In the genomic region with DNA sequence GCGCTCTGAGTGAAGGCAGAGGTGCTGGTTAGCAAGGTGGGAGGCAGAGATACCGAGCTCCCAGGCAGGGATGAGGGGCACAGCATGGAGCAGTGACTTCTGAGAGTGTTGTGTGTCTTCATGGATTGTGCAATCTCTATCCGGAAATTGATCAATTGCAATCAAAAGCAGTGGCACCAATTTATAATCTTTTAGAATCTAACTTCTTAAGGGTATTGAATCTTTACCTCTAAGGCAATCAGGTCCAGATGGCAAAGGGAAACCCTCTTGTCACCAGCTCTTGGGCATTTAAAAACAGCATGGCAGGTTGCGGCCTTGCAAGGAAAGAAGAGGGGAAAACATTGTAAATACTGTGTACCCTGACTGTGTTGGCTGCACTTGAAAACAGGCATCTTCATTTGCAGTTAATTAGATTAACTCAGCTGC, we compare ENCODE assay signal across 13 cellular contexts. TPM values are rescaled to one million over a fixed set of nuclear protein-coding genes. Genes with fewer than 3 reads are reported as not detected.
DNase-seq lines count a peak whose midpoint lies in the region; ATAC-seq and TF ChIP-seq lines count a peak whose summit lies in the region.
"Had no signal": no experiment of that assay in that cellular context is flagged by ENCODE, and none has a peak within 500 bp of the region (broad histone marks: within the 10 kb centered on the region; RNA-seq: fewer than 3 reads in every experiment).

No MANE protein-coding gene starts in this region.

- no peaks in the 10 kb centered on the region for H4K20me1 ChIP-seq in mammary epithelial cell (ENCODE audit: insufficient read depth, low read length)

- H3K9me3 Mint-ChIP-seq in MCF 10A (ENCODE audit: unreplicated experiment) = no peaks in the 10 kb centered on the region
- H3K9me3 Mint-ChIP-seq: activated CD4-positive, alpha-beta memory T cell treated with anti-CD3 and anti-CD28 coated beads for 36 hours; activated naive CD4-positive, alpha-beta T cell treated with anti-CD3 and anti-CD28 coated beads, Interleukin-2, amount 50 U/mL, for 24 hours; dendritic cell treated with granulocyte-macrophage colony-stimulating factor and Interleukin-4, amounts not matched to agents 40 ng/mL and 50 ng/mL, for 4 days; T-helper 2 cell treated with Interferon-gamma antibody and Interleukin-4, amounts not matched to agents 5 μg/mL and 100 μg/mL, for 36 hours had no signal

- no peak for ATAC-seq in left colon

- H3K9me3 ChIP-seq in mammary epithelial cell (replicated peaks; ENCODE audit: insufficient read depth, low read length) (no peaks in the 10 kb centered on the region), breast epithelium (no peaks in the 10 kb centered on the region), muscle layer of duodenum (ENCODE audit: control insufficient read depth in 1 of 2, low read length in 2 of 2) (no peaks in the 10 kb centered on the region), transverse colon (no peaks in the 10 kb centered on the region)

- H3K27ac ChIP-seq in mammary epithelial cell (ENCODE audit: insufficient read depth, low read depth, low read length) (no peak overlapping the region), breast epithelium (peak overlapping the region; percentile 69 to 81), muscle layer of duodenum (ENCODE audit: low read length) (peak overlapping the region; percentile 10), transverse colon (peak overlapping the region; percentile 27 to 70 (median 50))
- H3K27ac ChIP-seq: KMS-11 had no signal

- CTCF ChIA-PET in MCF 10A (lab: Yijun Ruan, JAX) = interaction anchor here (1.0 kb wide), 1 partner anchor 9 kb away, joined by 4 read pairs; no protein-coding TSS in a partner anchor
- CTCF ChIA-PET in mammary epithelial cell (lab: Charles Lee; ENCODE audit: low non-redundant PET) = no interaction called here

- intact Hi-C loops in MCF 10A (cut with micrococcal nuclease) = loop anchor here (1.0 to 5.0 kb wide), 2 partner anchors 56 to 91 kb away; a partner anchor contains a TSS
- intact Hi-C loops in mammary epithelial cell (cut with micrococcal nuclease) = no loop called here
- intact Hi-C loops in breast epithelium (cut with DNase I; ENCODE audit: low total_unique reads) = no loop called here
- intact Hi-C loops in transverse colon (cut with DNase I; ENCODE audit: low total_unique reads) = no loop called here
- intact Hi-C loops in left colon (cut with DNase I, micrococcal nuclease) = no loop called here

- TF ChIP-seq POLR2A in breast epithelium (IDR thresholded peaks at IDR 0.05) (no peak), transverse colon (IDR thresholded peaks at IDR 0.05) (no peak)

- H3K27me3 ChIP-seq in mammary epithelial cell (ENCODE audit: insufficient read depth, low read length) (no peaks in the 10 kb centered on the region), breast epithelium (no peaks in the 10 kb centered on the region), muscle layer of duodenum (ENCODE audit: low read depth, low read length) (no peaks in the 10 kb centered on the region), transverse colon (no peaks in the 10 kb centered on the region)

- no peak overlapping the region for H3K4me2 ChIP-seq in mammary epithelial cell (ENCODE audit: insufficient read depth, low read depth, low read length)
- H3K4me2 ChIP-seq: KMS-11 had no signal

- H3K9ac ChIP-seq in mammary epithelial cell (ENCODE audit: insufficient read depth, low read length) = no peak overlapping the region
- H3K9ac ChIP-seq: KMS-11 had no signal

- H3K4me1 ChIP-seq in mammary epithelial cell (ENCODE audit: insufficient read depth, low read length) = no peaks in the 10 kb centered on the region
- no peaks in the 10 kb centered on the region for H3K4me1 ChIP-seq in breast epithelium
- peaks cover 7% of the 10 kb centered on the region in 2 donors for H3K4me1 ChIP-seq in muscle layer of duodenum (ENCODE audit: control insufficient read depth in 1 of 2, insufficient read depth in 2 of 2, low read length in 2 of 2)
- peaks cover 0 to 8% (median 0%) of the 10 kb centered on the region in 4 donors for H3K4me1 ChIP-seq in transverse colon

- no peaks in the 10 kb centered on the region for H3K27me3 Mint-ChIP-seq in MCF 10A (ENCODE audit: insufficient read depth, unreplicated experiment)

- no peaks in the 10 kb centered on the region for H3K36me3 Mint-ChIP-seq in MCF 10A (ENCODE audit: insufficient read depth, unreplicated experiment)
- H3K36me3 Mint-ChIP-seq: activated CD4-positive, alpha-beta memory T cell treated with anti-CD3 and anti-CD28 coated beads for 36 hours; activated naive CD4-positive, alpha-beta T cell treated with anti-CD3 and anti-CD28 coated beads, Interleukin-2, amount 50 U/mL, for 24 hours had no signal

- H2AFZ ChIP-seq in mammary epithelial cell (ENCODE audit: low read depth, low read length) = no peak overlapping the region

- in situ Hi-C loops in mammary epithelial cell (cut with MboI; ENCODE audit: low sequenced_read_pairs in 2 of 2) (no loop called here), transverse colon (cut with MboI; ENCODE audit: low pct_ligation_motif_present in 1 of 4, low pct_unique_long_range_greater_than_20kb in 1 of 4, low sequenced_read_pairs in 3 of 4) (no loop called here)

- no peaks in the 10 kb centered on the region for H3K36me3 ChIP-seq in mammary epithelial cell (ENCODE audit: insufficient read depth, low read length)
- H3K36me3 ChIP-seq in breast epithelium = no peaks in the 10 kb centered on the region
- H3K36me3 ChIP-seq in muscle layer of duodenum (ENCODE audit: control insufficient read depth in 1 of 2, insufficient read depth in 2 of 2, low read length in 2 of 2) = no peaks in the 10 kb centered on the region
- H3K36me3 ChIP-seq in transverse colon = no peaks in the 10 kb centered on the region

- peak overlapping the region; percentile 38 for H3K4me3 Mint-ChIP-seq in MCF 10A (ENCODE audit: unreplicated experiment)
- H3K4me3 Mint-ChIP-seq: activated CD4-positive, alpha-beta memory T cell treated with anti-CD3 and anti-CD28 coated beads for 36 hours; activated naive CD4-positive, alpha-beta T cell treated with anti-CD3 and anti-CD28 coated beads, Interleukin-2, amount 50 U/mL, for 24 hours; dendritic cell treated with granulocyte-macrophage colony-stimulating factor and Interleukin-4, amounts not matched to agents 40 ng/mL and 50 ng/mL, for 4 days; T-helper 2 cell treated with Interferon-gamma antibody and Interleukin-4, amounts not matched to agents 5 μg/mL and 100 μg/mL, for 36 hours had no signal

- POLR2A ChIA-PET in MCF 10A (lab: Yijun Ruan, JAX) = interaction anchor here (0.6 to 1.5 kb wide), 5 partner anchors 9 to 293 kb away, joined by 3 to 5 read pairs (median 4); no protein-coding TSS in a partner anchor

- H3K27ac Mint-ChIP-seq in MCF 10A (ENCODE audit: low read depth, unreplicated experiment) = peak overlapping the region; percentile 87
- H3K27ac Mint-ChIP-seq: activated CD4-positive, alpha-beta memory T cell treated with anti-CD3 and anti-CD28 coated beads for 36 hours; activated naive CD4-positive, alpha-beta T cell treated with anti-CD3 and anti-CD28 coated beads, Interleukin-2, amount 50 U/mL, for 24 hours; dendritic cell treated with granulocyte-macrophage colony-stimulating factor and Interleukin-4, amounts not matched to agents 40 ng/mL and 50 ng/mL, for 4 days; T-helper 2 cell treated with Interferon-gamma antibody and Interleukin-4, amounts not matched to agents 5 μg/mL and 100 μg/mL, for 36 hours had no signal

- peaks cover 20% of the 10 kb centered on the region for H3K4me1 Mint-ChIP-seq in MCF 10A (ENCODE audit: insufficient read depth, unreplicated experiment)
- H3K4me1 Mint-ChIP-seq: activated naive CD4-positive, alpha-beta T cell treated with anti-CD3 and anti-CD28 coated beads, Interleukin-2, amount 50 U/mL, for 24 hours had no signal

- DNase-seq in MCF 10A (ENCODE audit: unreplicated experiment) (no peak), mammary epithelial cell (no peak), breast epithelium (ENCODE audit: low spot score in 2 of 2) (no peak), transverse colon (no peak), left colon (no peak), GF-D8 (lab: John Stamatoyannopoulos, UW) (no peak)
- no peak for DNase-seq in stimulated activated naive CD4-positive, alpha-beta T cell (lab: John Stamatoyannopoulos, UW)
- DNase-seq: activated CD4-positive, alpha-beta memory T cell treated with anti-CD3 and anti-CD28 coated beads for 36 hours had no signal

- no TSS peak for BruUV-seq in MCF 10A (replicated peaks; lab: Mats Ljungman, UMichigan)
- no TSS peak for BruUV-seq in mammary epithelial cell (replicated peaks; lab: Mats Ljungman, UMichigan)

- TF ChIP-seq CTCF in MCF 10A (IDR thresholded peaks at IDR 0.05; ENCODE audit: unreplicated experiment) (no peak), mammary epithelial cell (conservative IDR thresholded peaks at IDR 0.05 in 1 of 2, IDR thresholded peaks at IDR 0.05 in 1 of 2; ENCODE audit: extremely low read depth in 1 of 2, insufficient read depth in 1 of 2, low read depth in 1 of 2, low read length in 2 of 2) (no peak), breast epithelium (IDR thresholded peaks at IDR 0.05) (no peak), transverse colon (IDR thresholded peaks at IDR 0.05) (no peak)

- H3K4me3 ChIP-seq in mammary epithelial cell (replicated peaks in 1 of 3; ENCODE audit: insufficient read depth in 1 of 3, low read depth in 2 of 3, low read length in 3 of 3) = no peak overlapping the region
- peak overlapping the region in 1 of 3 donors; percentile 35 for H3K4me3 ChIP-seq in breast epithelium
- H3K4me3 ChIP-seq in muscle layer of duodenum (ENCODE audit: low read depth in 1 of 2, low read length in 2 of 2) = no peak overlapping the region
- no peak overlapping the region for H3K4me3 ChIP-seq in transverse colon

- dilution Hi-C loops in mammary epithelial cell (cut with HindIII; ENCODE audit: low sequenced_read_pairs) = no loop called here

- H3K79me2 ChIP-seq in mammary epithelial cell (ENCODE audit: insufficient read depth, low read length) = no peaks in the 10 kb centered on the region

- WGBS in mammary epithelial cell (ENCODE audit: low coverage, missing lambda C conversion rate) = 79% methylated on average over 4 of the region's 4 CpGs
- WGBS in transverse colon (ENCODE audit: low coverage in 1 of 2), 2 donors = 79 to 91% methylated on average over 1 to 4 of the region's 4 CpGs

- TF ChIP-seq EP300 in transverse colon (IDR thresholded peaks at IDR 0.05; ENCODE audit: low read depth) = no peak

RNA-seq across cellular contexts. Expression of a gene that starts 58.0 kb away (rescaled TPM):
- total RNA-seq in MCF 10A (2022) (30.0 and 33.3 TPM in 2 replicates), mammary epithelial cell (10 to 100 TPM; 22.8 to 33.8 TPM), breast epithelium (100 to 1,000 TPM in 1 of 3 donors, 10 to 100 TPM in 2; 49.9 to 115 (median 83.6) TPM), transverse colon (10 to 100 TPM; 37.8 to 82.7 (median 47.9) TPM), left colon (10 to 100 TPM; 40.0 to 44.7 TPM)
- polyA plus RNA-seq in mammary epithelial cell = 9.2 TPM
- 62.2 TPM for polyA minus RNA-seq in mammary epithelial cell
